16 cellular contexts compared by ENCODE assay signal in the genomic region with DNA sequence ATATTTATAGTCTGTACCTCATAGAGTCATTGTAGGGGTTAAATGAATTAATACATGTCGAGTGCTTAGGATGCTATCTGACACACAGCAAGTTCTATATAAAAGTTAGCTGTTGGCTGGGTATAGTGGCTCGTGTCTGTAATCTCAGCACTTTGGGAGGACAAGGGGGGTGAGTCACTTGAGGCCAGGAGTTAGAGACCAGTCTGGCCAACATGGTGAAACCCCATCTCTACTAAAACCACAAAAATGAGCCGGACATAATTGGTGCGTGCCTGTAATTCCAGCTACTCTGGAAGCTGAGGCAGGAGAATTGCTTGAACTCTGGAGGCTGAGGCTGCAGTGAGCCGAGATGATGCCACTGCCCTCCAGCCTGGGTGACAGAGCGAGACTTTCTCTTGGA.
DNase-seq lines count a peak whose midpoint lies in the region; FAIRE-seq and TF ChIP-seq lines count a peak whose summit lies in the region.
"Had no signal": no experiment of that assay in that cellular context is flagged by ENCODE, and none has a peak within 500 bp of the region (broad histone marks: within the 10 kb centered on the region; RNA-seq: fewer than 3 reads in every experiment).

No MANE protein-coding gene starts in this region.

- H3K36me3 Mint-ChIP-seq in astrocyte (ENCODE audit: low read depth, unreplicated experiment), result no peaks in the 10 kb centered on the region
- no peaks in the 10 kb centered on the region for H3K36me3 Mint-ChIP-seq in activated naive CD4-positive, alpha-beta T cell treated with anti-CD3 and anti-CD28 coated beads, Interleukin-2, amount 10 ng/mL, durations not matched to agents 7 days and 5 days
- H3K36me3 Mint-ChIP-seq: activated naive CD8-positive, alpha-beta T cell had no signal

- POLR2A ChIA-PET in AG04450 (lab: Yijun Ruan, JAX), result no interaction called here

- DNase-seq in AG04450 (ENCODE audit: low read depth, low spot score) (peak; percentile 23), HK-2 (ENCODE audit: unreplicated experiment) (peak; percentile 75), astrocyte (ENCODE audit: low read depth) (peak; percentile 93), kidney epithelial cell (ENCODE audit: low read depth) (peak; percentile 61), cardiac septum (ENCODE audit: low spot score) (no peak), NCI-H524 (lab: John Stamatoyannopoulos, UW) (no peak), epidermal melanocyte (ENCODE audit: insufficient read length, low spot score) (no peak)
- DNase-seq in activated naive CD4-positive, alpha-beta T cell treated with anti-CD3 and anti-CD28 coated beads, Interleukin-2, amount 10 ng/mL, durations not matched to agents 7 days and 5 days, result no peak
- DNase-seq: activated CD4-positive, CD25-positive, alpha-beta regulatory T cell; NCI-H146; NCI-H510A; OCI-M1; spleen; T-helper 1 cell had no signal

- H3K9me3 ChIP-seq in AG04450 (ENCODE audit: control insufficient read depth, insufficient read depth, low read length) (no peaks in the 10 kb centered on the region), astrocyte (ENCODE audit: insufficient read depth, low read depth, low read length) (no peaks in the 10 kb centered on the region)
- H3K9me3 ChIP-seq: spleen had no signal

- intact Hi-C loops in cardiac septum (cut with DNase I), result no loop called here

- H2AFZ ChIP-seq in astrocyte (ENCODE audit: low read depth, low read length), result no peak overlapping the region

- H3K4me1 ChIP-seq in astrocyte (ENCODE audit: insufficient read depth, low read length), result peaks cover 12% of the 10 kb centered on the region
- H3K4me1 ChIP-seq: spleen had no signal

- H4K20me1 ChIP-seq in astrocyte (ENCODE audit: insufficient read depth, low read length), result no peaks in the 10 kb centered on the region

- no peak overlapping the region for H3K4me3 ChIP-seq in AG04450 (ENCODE audit: low read depth, low read length)
- no peak overlapping the region for H3K4me3 ChIP-seq in astrocyte (ENCODE audit: insufficient read depth, low read depth, low read length)
- no peak overlapping the region for H3K4me3 ChIP-seq in kidney epithelial cell (ENCODE audit: low read depth, low read length)
- H3K4me3 ChIP-seq: spleen had no signal

- FAIRE-seq in astrocyte (lab: Jason Lieb, UNC), result no peak
- FAIRE-seq: colon had no signal

- H3K27me3 ChIP-seq in AG04450 (ENCODE audit: control insufficient read depth, insufficient read depth, low read length) (no peaks in the 10 kb centered on the region), astrocyte (ENCODE audit: insufficient read depth, low read length) (peaks cover 3% of the 10 kb centered on the region), kidney epithelial cell (ENCODE audit: control insufficient read depth, insufficient read depth, low read length) (no peaks in the 10 kb centered on the region)
- H3K27me3 ChIP-seq: spleen had no signal

- CTCF ChIA-PET in AG04450 (lab: Charles Lee), result interaction anchor here (1.4 kb wide), 1 partner anchor 223 kb away, joined by 3 read pairs; a partner anchor contains a TSS
- CTCF ChIA-PET in activated naive CD4-positive, alpha-beta T cell treated with anti-CD3 and anti-CD28 coated beads, Interleukin-2, amount 10 ng/mL, durations not matched to agents 7 days and 5 days (lab: Charles Lee), result no interaction called here

- H3K27me3 Mint-ChIP-seq in astrocyte (ENCODE audit: low read depth, unreplicated experiment), result no peaks in the 10 kb centered on the region
- H3K27me3 Mint-ChIP-seq in activated naive CD4-positive, alpha-beta T cell treated with anti-CD3 and anti-CD28 coated beads, Interleukin-2, amount 10 ng/mL, durations not matched to agents 7 days and 5 days, result no peaks in the 10 kb centered on the region
- H3K27me3 Mint-ChIP-seq: activated naive CD8-positive, alpha-beta T cell had no signal

- no peaks in the 10 kb centered on the region for H3K9me3 Mint-ChIP-seq in astrocyte (ENCODE audit: unreplicated experiment)
- no peaks in the 10 kb centered on the region for H3K9me3 Mint-ChIP-seq in activated naive CD4-positive, alpha-beta T cell treated with anti-CD3 and anti-CD28 coated beads, Interleukin-2, amount 10 ng/mL, durations not matched to agents 7 days and 5 days

- H3K36me3 ChIP-seq in astrocyte (ENCODE audit: insufficient read depth, low read length) (no peaks in the 10 kb centered on the region), kidney epithelial cell (ENCODE audit: control insufficient read depth, insufficient read depth, low read length) (no peaks in the 10 kb centered on the region)
- H3K36me3 ChIP-seq: spleen had no signal

- H3K9ac ChIP-seq in astrocyte (ENCODE audit: low read length), result no peak overlapping the region

- no peak overlapping the region for H3K4me3 Mint-ChIP-seq in astrocyte (ENCODE audit: unreplicated experiment)
- H3K4me3 Mint-ChIP-seq in activated naive CD4-positive, alpha-beta T cell treated with anti-CD3 and anti-CD28 coated beads, Interleukin-2, amount 10 ng/mL, durations not matched to agents 7 days and 5 days, result no peak overlapping the region
- H3K4me3 Mint-ChIP-seq: activated naive CD8-positive, alpha-beta T cell had no signal

- peak overlapping the region; percentile 86 for H3K27ac Mint-ChIP-seq in astrocyte (ENCODE audit: unreplicated experiment)
- no peak overlapping the region for H3K27ac Mint-ChIP-seq in activated naive CD4-positive, alpha-beta T cell treated with anti-CD3 and anti-CD28 coated beads, Interleukin-2, amount 10 ng/mL, durations not matched to agents 7 days and 5 days
- H3K27ac Mint-ChIP-seq: activated naive CD8-positive, alpha-beta T cell had no signal

- H3K27ac ChIP-seq in AG04450 (ENCODE audit: low read depth, low read length) (no peak overlapping the region), astrocyte (ENCODE audit: low read depth, low read length) (no peak overlapping the region)
- H3K27ac ChIP-seq: spleen had no signal

- peak overlapping the region; percentile 55 for H3K4me2 ChIP-seq in astrocyte (ENCODE audit: low read length)

- H3K79me2 ChIP-seq in astrocyte (ENCODE audit: insufficient read depth, low read length), result no peaks in the 10 kb centered on the region

- H3K4me1 Mint-ChIP-seq in astrocyte (ENCODE audit: low read depth, unreplicated experiment), result peaks cover 31% of the 10 kb centered on the region
- H3K4me1 Mint-ChIP-seq in activated naive CD4-positive, alpha-beta T cell treated with anti-CD3 and anti-CD28 coated beads, Interleukin-2, amount 10 ng/mL, durations not matched to agents 7 days and 5 days, result no peaks in the 10 kb centered on the region

- TF ChIP-seq CTCF in AG04450 (IDR thresholded peaks at IDR 0.05; ENCODE audit: low read depth, low read length) (no peak), astrocyte (IDR thresholded peaks at IDR 0.05; ENCODE audit: insufficient read depth, low read depth, low read length) (no peak), kidney epithelial cell (IDR thresholded peaks at IDR 0.05; ENCODE audit: insufficient read depth, low read length, poor library complexity, severe bottlenecking) (no peak)

Comparison
In these comparisons a context has a peak if more than half of its experiments do, and no peak if none do; other contexts are left out.
1. DNase-seq: peak in AG04450 (single experiment), HK-2 (single experiment), astrocyte (single experiment) and kidney epithelial cell (single experiment); none in cardiac septum (single experiment), NCI-H524 (0 of 2), epidermal melanocyte (single experiment) and activated naive CD4-positive, alpha-beta T cell treated with anti-CD3 and anti-CD28 coated beads, Interleukin-2, amount 10 ng/mL, durations not matched to agents 7 days and 5 days (single experiment).